In the genomic region with DNA sequence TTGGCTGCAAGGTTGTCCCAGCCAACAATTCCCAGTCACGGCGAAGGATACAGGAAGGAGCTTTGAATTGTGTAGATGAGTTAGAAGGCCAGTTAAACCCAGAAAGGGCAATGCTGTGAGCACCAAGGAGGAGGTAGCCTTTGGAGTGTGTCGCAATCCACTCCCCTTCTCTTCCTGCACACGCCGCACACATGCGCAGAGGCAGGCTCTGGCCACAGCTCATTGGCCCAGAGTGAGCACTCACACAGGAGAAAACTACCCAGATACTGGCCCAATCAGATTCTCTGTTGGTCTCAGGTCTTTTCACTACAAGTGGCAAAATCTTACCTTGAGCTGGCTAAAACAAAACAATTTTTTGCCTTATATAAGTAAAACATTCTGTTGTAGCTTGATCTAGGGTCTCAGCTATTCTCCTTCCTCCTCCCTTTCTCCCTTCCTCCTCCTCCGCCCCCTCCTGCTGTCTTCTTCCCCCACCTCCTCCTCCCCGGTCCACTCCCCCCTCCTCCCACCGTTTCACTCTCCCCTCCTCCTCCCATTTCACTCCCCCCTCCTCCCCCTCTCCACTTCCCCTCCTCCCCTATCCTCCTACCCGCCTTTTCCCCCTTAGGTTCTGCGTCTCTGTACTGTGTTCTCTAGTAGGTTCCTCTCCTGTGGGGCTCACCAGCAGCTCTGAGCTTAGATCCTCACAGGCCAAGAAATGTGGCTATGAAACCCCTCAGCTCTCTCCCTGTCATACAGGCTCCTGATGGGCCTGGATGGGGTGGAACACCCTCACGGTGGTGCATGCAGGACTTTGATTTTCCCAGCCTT, we compare ENCODE assay signal across 9 cellular contexts.
DNase-seq lines count a peak whose midpoint lies in the region; ATAC-seq, FAIRE-seq and TF ChIP-seq lines count a peak whose summit lies in the region.
"Had no signal": no experiment of that assay in that cellular context is flagged by ENCODE, and none has a peak within 500 bp of the region (broad histone marks: within the 10 kb centered on the region; RNA-seq: fewer than 3 reads in every experiment).

No MANE protein-coding gene starts in this region.

- H2BK5ac ChIP-seq in H1 (ENCODE audit: low read depth, low read length), result no peak overlapping the region
- no peak overlapping the region for H2BK5ac ChIP-seq in mesendoderm (ENCODE audit: low read length)

- no peak overlapping the region for H3K4me3 ChIP-seq in H1 (ENCODE audit: extremely low read depth in 1 of 4, insufficient read depth in 2 of 4, low read depth in 3 of 4, low read length in 4 of 4)
- H3K4me3 ChIP-seq in mesendoderm (ENCODE audit: low read length), result no peak overlapping the region

- H3K4me2 ChIP-seq in H1 (ENCODE audit: insufficient read depth in 1 of 2, low read depth in 2 of 2, low read length in 2 of 2), result no peak overlapping the region
- H3K4me2 ChIP-seq in mesendoderm (ENCODE audit: low read length), result no peak overlapping the region

- 93 to 100% methylated on average over 1 to 8 of the region's 12 CpGs for WGBS in H1 (ENCODE audit: extremely low coverage in 1 of 2, insufficient coverage in 1 of 2, insufficient read length in 1 of 2, insufficient replicate concordance in 2 of 2, low coverage in 1 of 2, low lambda C conversion rate in 2 of 2, missing lambda C conversion rate in 1 of 2), 2 experiments
- WGBS in mesendoderm (ENCODE audit: extremely low coverage, insufficient coverage, low lambda C conversion rate), result no CpG with 5 or more reads among the region's 12 CpGs

- no peaks in the 10 kb centered on the region for H4K20me1 ChIP-seq in H1 (replicated peaks in 1 of 2; ENCODE audit: control insufficient read depth in 1 of 2, insufficient read depth in 2 of 2, low read length in 2 of 2)

- H3K27me3 ChIP-seq in H1 (replicated peaks in 1 of 4; ENCODE audit: control insufficient read depth in 3 of 4, extremely low read depth in 1 of 4, insufficient read depth in 3 of 4, low read length in 3 of 4) (no peaks in the 10 kb centered on the region), mesendoderm (ENCODE audit: insufficient read depth, low read length, poor library complexity) (no peaks in the 10 kb centered on the region)

- H3K23me2 ChIP-seq in H1 (ENCODE audit: low read depth, low read length), result no peaks in the 10 kb centered on the region; the same call in 1 of the 2 replicates

- H3K27ac ChIP-seq in H1 (ENCODE audit: low read depth, low read length) (no peak overlapping the region), mesendoderm (ENCODE audit: low read depth, low read length) (no peak overlapping the region)

- H3K79me2 ChIP-seq in H1 (ENCODE audit: control insufficient read depth in 1 of 2, insufficient read depth in 2 of 2, low read length in 2 of 2), result no peaks in the 10 kb centered on the region
- H3K79me2 ChIP-seq in mesendoderm (ENCODE audit: control insufficient read depth, insufficient read depth, low read length), result no peaks in the 10 kb centered on the region

- ATAC-seq in GM21390 (IDR thresholded peaks at IDR 0.05; ENCODE audit: unreplicated experiment) (peak; percentile 27), HG03025 (IDR thresholded peaks at IDR 0.05; ENCODE audit: low FRiP score, unreplicated experiment) (no peak)

- no peak overlapping the region for H2AFZ ChIP-seq in H1 (ENCODE audit: low read length)

- FAIRE-seq in H1 (lab: Jason Lieb, UNC), result no peak
- FAIRE-seq: colon had no signal

- DNase-seq in NOMO-1 treated with dmso at 0.1 percent for 144 hours (lab: John Stamatoyannopoulos, UW; ENCODE audit: unreplicated experiment) (peak; percentile 80), H1 (ENCODE audit: low read depth in 1 of 2, low spot score in 2 of 2) (no peak), NCI-H2227 treated with DMSO at 0.1 percent for 48 hours (lab: John Stamatoyannopoulos, UW) (no peak), mesendoderm (no peak), ecto neural progenitor cell (ENCODE audit: low spot score) (no peak)
- peak; percentile 48 for DNase-seq in stimulated activated CD8-positive, alpha-beta memory T cell treated with anti-CD3 and anti-CD28 coated beads, Interleukin-4, amount 100 ng/mL, for 48 hours

- H4K8ac ChIP-seq in H1 (ENCODE audit: extremely low read depth, insufficient read depth, low read length) (no peak overlapping the region), mesendoderm (ENCODE audit: low read depth, low read length) (no peak overlapping the region)

- peaks cover 0 to 2% (median under 1%) of the 10 kb centered on the region in 4 experiments; a peak in 1 of 7 replicates for H3K4me1 ChIP-seq in H1 (replicated peaks in 1 of 4; ENCODE audit: control insufficient read depth in 3 of 4, insufficient read depth in 4 of 4, low read length in 3 of 4)
- H3K4me1 ChIP-seq in mesendoderm (ENCODE audit: control insufficient read depth, low read depth, low read length), result no peaks in the 10 kb centered on the region

- H2BK15ac ChIP-seq in H1 (ENCODE audit: low read length) (no peak overlapping the region), mesendoderm (replicated peaks; ENCODE audit: low read depth) (no peak overlapping the region)

- H3K18ac ChIP-seq in H1 (ENCODE audit: extremely low read depth, low read length), result no peak overlapping the region; the same call in 1 of the 2 replicates
- H3K18ac ChIP-seq in mesendoderm (ENCODE audit: low read length), result no peak overlapping the region

- H2BK20ac ChIP-seq in H1 (ENCODE audit: low read length), result no peak overlapping the region

- no peak overlapping the region for H3K14ac ChIP-seq in H1 (ENCODE audit: insufficient read length)

- H2BK12ac ChIP-seq in H1 (ENCODE audit: low read depth, low read length), result no peak overlapping the region

- H4K91ac ChIP-seq in H1 (replicated peaks; ENCODE audit: insufficient read length, low read length), result no peak overlapping the region

- no peak for TF ChIP-seq EP300 in H1 (IDR thresholded peaks at IDR 0.05; ENCODE audit: borderline replicate concordance in 1 of 2, low read depth in 2 of 2, low read length in 2 of 2)

- no peak overlapping the region for H4K5ac ChIP-seq in H1 (ENCODE audit: insufficient read length, low read depth, low read length)
- no peak overlapping the region for H4K5ac ChIP-seq in mesendoderm (ENCODE audit: low read length)

- H3K9ac ChIP-seq in H1 (replicated peaks in 1 of 4; ENCODE audit: extremely low read depth in 1 of 4, low read depth in 3 of 4, low read length in 3 of 4), result no peak overlapping the region
- no peak overlapping the region for H3K9ac ChIP-seq in mesendoderm (ENCODE audit: low read length)

- H3K4ac ChIP-seq in H1 (replicated peaks; ENCODE audit: insufficient read length, low read depth, low read length) (no peak overlapping the region), mesendoderm (ENCODE audit: low read depth, low read length) (no peak overlapping the region)

- H3K36me3 ChIP-seq in H1 (ENCODE audit: control insufficient read depth in 2 of 4, insufficient read depth in 4 of 4, low read length in 3 of 4) (no peaks in the 10 kb centered on the region), mesendoderm (ENCODE audit: control insufficient read depth, insufficient read depth, low read length) (no peaks in the 10 kb centered on the region)

- H3K56ac ChIP-seq in H1 (replicated peaks; ENCODE audit: insufficient read length, low read depth, low read length), result no peak overlapping the region
- no peak overlapping the region for H3K56ac ChIP-seq in mesendoderm (ENCODE audit: low read length)

- no peak for TF ChIP-seq RAD21 in H1 (IDR thresholded peaks at IDR 0.05 in 1 of 2, conservative IDR thresholded peaks at IDR 0.05 in 1 of 2; ENCODE audit: low read depth in 2 of 2, low read length in 2 of 2)

- H2AK5ac ChIP-seq in H1 (ENCODE audit: low read depth, low read length), result no peak overlapping the region
- H2AK5ac ChIP-seq in mesendoderm (ENCODE audit: low read length), result no peak overlapping the region

- CTCF ChIA-PET in H1 (lab: Charles Lee; ENCODE audit: partially characterized antibody), result interaction anchor here (0.7 to 2.6 kb wide), 12 partner anchors 9 to 763 kb away, joined by 3 to 13 read pairs (median 4); no protein-coding TSS in a partner anchor

- no peak for TF ChIP-seq CTCF in H1 (IDR thresholded peaks at IDR 0.05; ENCODE audit: control extremely low read depth in 1 of 3, insufficient read depth in 1 of 3, low read depth in 1 of 3, low read length in 3 of 3)

- POLR2A ChIA-PET in H1 (lab: Charles Lee; ENCODE audit: partially characterized antibody), result interaction anchor here (1.0 kb wide), 1 partner anchor 13 kb away, joined by 3 read pairs; no protein-coding TSS in a partner anchor

- H2BK120ac ChIP-seq in H1 (replicated peaks; ENCODE audit: low read depth, low read length) (no peak overlapping the region), mesendoderm (ENCODE audit: low read depth, low read length) (no peak overlapping the region)

- TF ChIP-seq POLR2A in H1 (IDR thresholded peaks at IDR 0.05; ENCODE audit: control extremely low read depth in 1 of 2, low read depth in 2 of 2, low read length in 2 of 2), result no peak

- H3K79me1 ChIP-seq in H1 (ENCODE audit: low read depth, low read length), result no peaks in the 10 kb centered on the region
- no peaks in the 10 kb centered on the region for H3K79me1 ChIP-seq in mesendoderm (ENCODE audit: low read length)

- H3K9me3 ChIP-seq in H1 (ENCODE audit: insufficient read depth in 2 of 2, low read depth in 1 of 2, low read length in 1 of 2), result no peaks in the 10 kb centered on the region

- H3K23ac ChIP-seq in H1 (ENCODE audit: insufficient read length) (no peak overlapping the region), mesendoderm (ENCODE audit: low read length) (no peak overlapping the region)

TF ChIP-seq in H1, 55 proteins besides CTCF, POLR2A, EP300 and RAD21:
- peak; percentile 71 for TF ChIP-seq CEBPB (IDR thresholded peaks at IDR 0.05; ENCODE audit: low read depth, low read length)
- TF ChIP-seq BACH1 (IDR thresholded peaks at IDR 0.05; ENCODE audit: low read length), result no peak

Comparison
In these comparisons a context has a peak if more than half of its experiments do, and no peak if none do; other contexts are left out.
1. DNase-seq: peak in NOMO-1 treated with dmso at 0.1 percent for 144 hours (single experiment) and stimulated activated CD8-positive, alpha-beta memory T cell treated with anti-CD3 and anti-CD28 coated beads, Interleukin-4, amount 100 ng/mL, for 48 hours (single experiment); none in H1 (0 of 2), NCI-H2227 treated with DMSO at 0.1 percent for 48 hours (single experiment), mesendoderm (single experiment) and ecto neural progenitor cell (single experiment).